ENCODE assay signal across 12 cellular contexts in the genomic region with DNA sequence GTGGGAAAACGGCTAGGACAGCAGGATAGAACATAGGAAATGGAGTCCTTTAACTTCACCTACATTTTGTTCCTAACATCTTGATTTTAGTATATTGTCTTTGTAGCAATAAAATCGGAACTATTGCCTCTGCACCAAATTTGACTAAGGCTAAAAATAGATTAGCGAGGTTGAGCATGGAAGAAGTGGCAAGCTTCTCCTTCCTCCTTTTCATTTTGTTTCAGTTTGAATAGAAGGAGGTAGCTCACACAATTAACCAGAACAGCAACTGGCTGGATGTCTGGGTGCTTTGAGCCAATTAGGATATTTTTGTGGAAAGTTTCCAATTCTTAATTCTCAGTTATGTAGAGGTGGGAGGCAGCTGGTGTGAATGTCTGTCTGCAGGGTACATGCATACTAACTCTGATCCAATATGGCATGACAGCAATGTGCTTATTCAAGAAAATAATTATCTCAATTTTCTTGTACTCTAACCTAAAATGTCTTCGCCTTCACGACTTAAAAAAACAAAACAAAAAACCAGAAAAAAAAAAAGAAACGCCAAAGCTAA. TPM values are rescaled to one million over a fixed set of nuclear protein-coding genes. Genes with fewer than 3 reads are reported as not detected.
A peak's percentile ranks its signal among the peaks of the same experiment; 100 is the strongest.
DNase-seq lines count a peak whose midpoint lies in the region; ATAC-seq, FAIRE-seq and TF ChIP-seq lines count a peak whose summit lies in the region.
"Had no signal": no experiment of that assay in that cellular context is flagged by ENCODE, and none has a peak within 500 bp of the region (broad histone marks: within the 10 kb centered on the region; RNA-seq: fewer than 3 reads in every experiment).

No MANE protein-coding gene starts in this region.

- no peak for TF ChIP-seq POLR2A in suprapubic skin (IDR thresholded peaks at IDR 0.05)

- H3K27ac Mint-ChIP-seq in activated naive CD4-positive, alpha-beta T cell treated with anti-CD3 and anti-CD28 coated beads, Interleukin-2, amount 50 U/mL, for 24 hours, result peak overlapping the region; percentile 85
- peak overlapping the region in 1 of 2 donors; percentile 60 for H3K27ac Mint-ChIP-seq in activated naive CD4-positive, alpha-beta T cell treated with anti-CD3 and anti-CD28 coated beads, Interleukin-2, amount 50 U/mL, for 72 hours
- H3K27ac Mint-ChIP-seq in dendritic cell treated with granulocyte-macrophage colony-stimulating factor and Interleukin-4, amounts not matched to agents 40 ng/mL and 50 ng/mL, for 4 days, result peak overlapping the region; percentile 89

- H3K36me3 ChIP-seq in OCI-LY7 (ENCODE audit: insufficient read depth, low read length) (no peaks in the 10 kb centered on the region), suprapubic skin (no peaks in the 10 kb centered on the region)
- H3K36me3 ChIP-seq: BE2C had no signal

- H3K4me1 Mint-ChIP-seq in activated naive CD4-positive, alpha-beta T cell treated with anti-CD3 and anti-CD28 coated beads, Interleukin-2, amount 50 U/mL, for 24 hours, result peaks cover 77% of the 10 kb centered on the region
- H3K4me1 Mint-ChIP-seq in dendritic cell treated with granulocyte-macrophage colony-stimulating factor and Interleukin-4, amounts not matched to agents 40 ng/mL and 50 ng/mL, for 4 days (ENCODE audit: low read depth), result peaks cover 54% of the 10 kb centered on the region

- H3K9me3 ChIP-seq in OCI-LY7 (ENCODE audit: low read length), result no peaks in the 10 kb centered on the region
- H3K9me3 ChIP-seq in suprapubic skin, result no peaks in the 10 kb centered on the region
- H3K9me3 ChIP-seq: BE2C had no signal

- no peaks in the 10 kb centered on the region for H3K9me2 ChIP-seq in OCI-LY7 (ENCODE audit: insufficient read depth, low read length)

- 43% methylated on average over 6 of the region's 6 CpGs for WGBS in suprapubic skin

- CTCF ChIA-PET in OCI-LY7 (lab: Charles Lee; ENCODE audit: unreplicated experiment), result no interaction called here

- H3K9me3 Mint-ChIP-seq in activated naive CD4-positive, alpha-beta T cell treated with anti-CD3 and anti-CD28 coated beads, Interleukin-2, amount 50 U/mL, for 24 hours, result peaks cover 6% of the 10 kb centered on the region
- no peaks in the 10 kb centered on the region for H3K9me3 Mint-ChIP-seq in activated naive CD4-positive, alpha-beta T cell treated with anti-CD3 and anti-CD28 coated beads, Interleukin-2, amount 50 U/mL, for 72 hours
- no peaks in the 10 kb centered on the region for H3K9me3 Mint-ChIP-seq in dendritic cell treated with granulocyte-macrophage colony-stimulating factor and Interleukin-4, amounts not matched to agents 40 ng/mL and 50 ng/mL, for 4 days

- H3K27me3 Mint-ChIP-seq in activated naive CD4-positive, alpha-beta T cell treated with anti-CD3 and anti-CD28 coated beads, Interleukin-2, amount 50 U/mL, for 24 hours, result no peaks in the 10 kb centered on the region
- H3K27me3 Mint-ChIP-seq in dendritic cell treated with granulocyte-macrophage colony-stimulating factor and Interleukin-4, amounts not matched to agents 40 ng/mL and 50 ng/mL, for 4 days, result no peaks in the 10 kb centered on the region

- H3K4me1 ChIP-seq in OCI-LY7 (ENCODE audit: insufficient read depth, low read length, poor library complexity, severe bottlenecking), result peaks cover 29% of the 10 kb centered on the region
- peaks cover 28% of the 10 kb centered on the region for H3K4me1 ChIP-seq in suprapubic skin
- H3K4me1 ChIP-seq: BE2C had no signal

- FAIRE-seq in frontal cortex (lab: Jason Lieb, UNC), result no peak
- FAIRE-seq: G401.6 had no signal

- POLR2A ChIA-PET in OCI-LY7 (lab: Charles Lee), result interaction anchor here (0.6 to 1.7 kb wide), 12 partner anchors 9 to 1483 kb away, joined by 3 to 10 read pairs (median 3); partner anchors contain the start of gene CITED2

- H3K4me2 ChIP-seq in OCI-LY7 (ENCODE audit: low read length), result peak overlapping the region; percentile 55

- no peak for ATAC-seq in activated naive CD4-positive, alpha-beta T cell treated with anti-CD3 and anti-CD28 coated beads, Interleukin-2, amount 50 U/mL, for 72 hours
- ATAC-seq in HG03196 (IDR thresholded peaks at IDR 0.05; ENCODE audit: unreplicated experiment), result no peak
- no peak for ATAC-seq in HG02981 (IDR thresholded peaks at IDR 0.05; ENCODE audit: unreplicated experiment)
- ATAC-seq: activated CD4-positive, CD25-positive, alpha-beta regulatory T cell treated with anti-CD3 and anti-CD28 coated beads, Interleukin-2, amount 50 U/mL, for 24 hours had no signal

- peaks cover 8% of the 10 kb centered on the region for H3K36me3 Mint-ChIP-seq in activated naive CD4-positive, alpha-beta T cell treated with anti-CD3 and anti-CD28 coated beads, Interleukin-2, amount 50 U/mL, for 24 hours
- peaks cover 11 to 19% of the 10 kb centered on the region in 2 donors for H3K36me3 Mint-ChIP-seq in activated naive CD4-positive, alpha-beta T cell treated with anti-CD3 and anti-CD28 coated beads, Interleukin-2, amount 50 U/mL, for 72 hours
- peaks cover 14% of the 10 kb centered on the region for H3K36me3 Mint-ChIP-seq in dendritic cell treated with granulocyte-macrophage colony-stimulating factor and Interleukin-4, amounts not matched to agents 40 ng/mL and 50 ng/mL, for 4 days (ENCODE audit: low read depth)

- intact Hi-C loops in OCI-LY7 (cut with micrococcal nuclease; ENCODE audit: unreplicated experiment), result loop anchor here (10.0 kb wide), 1 partner anchor 1583 kb away; no protein-coding TSS in a partner anchor
- intact Hi-C loops in dendritic cell treated with granulocyte-macrophage colony-stimulating factor and Interleukin-4, amounts not matched to agents 40 ng/mL and 50 ng/mL, for 4 days (cut with micrococcal nuclease), result loop anchor here (5.0 to 10.0 kb wide), 5 partner anchors 105 to 540 kb away; partner anchors contain the start of genes ABRACL, REPS1 and TXLNB

- no peak overlapping the region for H3K27ac ChIP-seq in OCI-LY7 (ENCODE audit: low read depth, low read length, poor library complexity, severe bottlenecking)
- H3K27ac ChIP-seq in suprapubic skin, result peak overlapping the region; percentile 100

- H3K27me3 ChIP-seq in suprapubic skin, result no peaks in the 10 kb centered on the region

- H4K20me1 ChIP-seq in OCI-LY7 (ENCODE audit: insufficient read depth, low read length), result no peaks in the 10 kb centered on the region

- no TSS peak for BruUV-seq in OCI-LY7 (replicated peaks; lab: Mats Ljungman, UMichigan)

- TF ChIP-seq EP300 in suprapubic skin (IDR thresholded peaks at IDR 0.05), result no peak

- peak overlapping the region; percentile 89; the same call in 1 of the 2 replicates for H2AFZ ChIP-seq in OCI-LY7 (ENCODE audit: low read length)

- H3K4me3 ChIP-seq in OCI-LY7 (ENCODE audit: low read depth, low read length, poor library complexity, severe bottlenecking) (peak overlapping the region; percentile 37), suprapubic skin (no peak overlapping the region)

- DNase-seq in activated naive CD4-positive, alpha-beta T cell treated with anti-CD3 and anti-CD28 coated beads, Interleukin-2, amount 50 U/mL, for 72 hours (ENCODE audit: low spot score in 2 of 2), result no peak
- DNase-seq in OCI-LY7 (ENCODE audit: low spot score), result peak; percentile 35
- no peak for DNase-seq in suprapubic skin (ENCODE audit: low spot score in 2 of 2)
- DNase-seq in frontal cortex (ENCODE audit: low spot score in 2 of 2), result no peak
- DNase-seq: BE2C, SHP77 had no signal

- H3K4me3 Mint-ChIP-seq in activated naive CD4-positive, alpha-beta T cell treated with anti-CD3 and anti-CD28 coated beads, Interleukin-2, amount 50 U/mL, for 24 hours, result peak overlapping the region; percentile 77
- H3K4me3 Mint-ChIP-seq in dendritic cell treated with granulocyte-macrophage colony-stimulating factor and Interleukin-4, amounts not matched to agents 40 ng/mL and 50 ng/mL, for 4 days, result no peak overlapping the region

- TF ChIP-seq CTCF in OCI-LY7 (conservative IDR thresholded peaks at IDR 0.05; ENCODE audit: low read length) (no peak; the same call in 1 of the 2 replicates), suprapubic skin (IDR thresholded peaks at IDR 0.05) (no peak)

- peaks cover 11% of the 10 kb centered on the region; the same call in 1 of the 2 replicates for H3K79me2 ChIP-seq in OCI-LY7 (ENCODE audit: insufficient read depth, low read depth, low read length)

RNA-seq across cellular contexts. Expression of gene HECA, which starts 3.1 kb away (rescaled TPM):
- total RNA-seq in activated naive CD4-positive, alpha-beta T cell treated with anti-CD3 and anti-CD28 coated beads, Interleukin-2, amount 50 U/mL, for 72 hours, result 10 to 100 TPM; 59.6 to 83.3 TPM
- total RNA-seq in OCI-LY7 (2014; rRNA removed; shearing (Covaris generic)), result 15.7 and 21.9 TPM in 2 replicates
- 23.3 and 27.3 TPM in 2 replicates for total RNA-seq in OCI-LY7 (2022)
- 100 to 1,000 TPM in 1 of 4 donors, 10 to 100 TPM in 3; 56.7 to 101 (median 67.2) TPM for total RNA-seq in suprapubic skin
- 56.3 TPM for total RNA-seq in frontal cortex
